Comparison of ENCODE assay signal across 13 cellular contexts in genomic region chr13:48775804-48776203, GRCh38.
DNase-seq lines count a peak whose midpoint lies in the region; FAIRE-seq and TF ChIP-seq lines count a peak whose summit lies in the region.
"Had no signal": no experiment of that assay in that cellular context is flagged by ENCODE, and none has a peak within 500 bp of the region (broad histone marks: within the 10 kb centered on the region; RNA-seq: fewer than 3 reads in every experiment).

No MANE protein-coding gene starts in this region.

- intact Hi-C loops in CD4-positive, alpha-beta memory T cell (cut with micrococcal nuclease): no loop called here

- H4K20me1 ChIP-seq in keratinocyte (ENCODE audit: control insufficient read depth, extremely low read depth, insufficient read depth, low read length): no peaks in the 10 kb centered on the region

- H3K36me3 ChIP-seq in ACC112 (ENCODE audit: insufficient read depth, low read length): no peaks in the 10 kb centered on the region
- no peaks in the 10 kb centered on the region for H3K36me3 ChIP-seq in keratinocyte (ENCODE audit: control insufficient read depth in 2 of 2, extremely low read depth in 1 of 2, insufficient read depth in 2 of 2, low read length in 2 of 2)
- no peaks in the 10 kb centered on the region for H3K36me3 ChIP-seq in CD4-positive, alpha-beta memory T cell (ENCODE audit: insufficient read depth, low read length)

- DNase-seq in HS-5 (ENCODE audit: low read depth) (peak; percentile 77), astrocyte of the hippocampus (ENCODE audit: low read depth, low spot score) (peak; percentile 82), keratinocyte (ENCODE audit: low read depth, low spot score) (no peak), T-helper 1 cell (no peak), Ammon's horn (ENCODE audit: low spot score) (no peak), middle frontal gyrus (ENCODE audit: extremely low spot score, low spot score) (no peak)
- no peak for DNase-seq in CD4-positive, alpha-beta memory T cell
- DNase-seq: activated CD4-positive, alpha-beta memory T cell treated with anti-CD3 and anti-CD28 coated beads for 36 hours; OCI-M1 had no signal

- no peak overlapping the region for H3K4me3 Mint-ChIP-seq in CD4-positive, alpha-beta memory T cell
- H3K4me3 Mint-ChIP-seq: activated CD4-positive, alpha-beta memory T cell treated with anti-CD3 and anti-CD28 coated beads for 36 hours had no signal

- no peak overlapping the region for H3K27ac Mint-ChIP-seq in CD4-positive, alpha-beta memory T cell
- H3K27ac Mint-ChIP-seq: activated CD4-positive, alpha-beta memory T cell treated with anti-CD3 and anti-CD28 coated beads for 36 hours had no signal

- CTCF ChIA-PET in CD4-positive, alpha-beta memory T cell (lab: Charles Lee; ENCODE audit: partially characterized antibody): interaction anchor here (1.4 to 2.2 kb wide), 2 partner anchors 44 to 442 kb away, joined by 3 to 5 read pairs; no protein-coding TSS in a partner anchor

- H3K4me1 ChIP-seq in ACC112 (ENCODE audit: control insufficient read depth, insufficient read depth, low read length, unreplicated experiment) (peaks cover 20% of the 10 kb centered on the region), keratinocyte (ENCODE audit: control insufficient read depth, extremely low read depth, insufficient read depth, low read length) (no peaks in the 10 kb centered on the region)
- H3K4me1 ChIP-seq in CD4-positive, alpha-beta memory T cell (ENCODE audit: insufficient read depth, low read length): no peaks in the 10 kb centered on the region
- H3K4me1 ChIP-seq: A549 had no signal

- H3K9me1 ChIP-seq in keratinocyte (ENCODE audit: control insufficient read depth, extremely low read depth, insufficient read depth, low read length): no peaks in the 10 kb centered on the region

- peaks cover 0 to 3% of the 10 kb centered on the region in 2 donors for H3K36me3 Mint-ChIP-seq in CD4-positive, alpha-beta memory T cell

- H3K4me3 ChIP-seq in ACC112 (ENCODE audit: low read depth, low read length) (no peak overlapping the region), keratinocyte (ENCODE audit: control insufficient read depth in 2 of 3, extremely low read depth in 1 of 3, insufficient read depth in 2 of 3, low read depth in 1 of 3, low read length in 3 of 3) (no peak overlapping the region)
- no peak overlapping the region for H3K4me3 ChIP-seq in CD4-positive, alpha-beta memory T cell (ENCODE audit: low read length in 2 of 2)
- H3K4me3 ChIP-seq: A549, coronary artery, skin epidermis had no signal

- FAIRE-seq in keratinocyte (lab: Jason Lieb, UNC): peak; percentile 78
- FAIRE-seq: A549 had no signal

- TF ChIP-seq CTCF in keratinocyte (optimal IDR thresholded peaks at IDR 0.05 in 1 of 3, IDR thresholded peaks at IDR 0.05 in 1 of 3, conservative IDR thresholded peaks at IDR 0.05 in 1 of 3; ENCODE audit: extremely low read depth in 1 of 3, insufficient read depth in 2 of 3, low read length in 3 of 3): no peak

- H3K27me3 Mint-ChIP-seq in CD4-positive, alpha-beta memory T cell: peaks cover 2 to 8% of the 10 kb centered on the region in 2 donors

- H3K27me3 ChIP-seq in ACC112 (ENCODE audit: insufficient read depth, low read length) (no peaks in the 10 kb centered on the region), keratinocyte (ENCODE audit: control insufficient read depth, extremely low read depth, insufficient read depth, low read length) (peaks cover 13% of the 10 kb centered on the region)
- H3K27me3 ChIP-seq in CD4-positive, alpha-beta memory T cell (ENCODE audit: insufficient read depth, low read length): no peaks in the 10 kb centered on the region

- peaks cover 2 to 20% (median 17%) of the 10 kb centered on the region in 8 donors for H3K9me3 Mint-ChIP-seq in CD4-positive, alpha-beta memory T cell

- peaks cover 0 to 10% (median 0%) of the 10 kb centered on the region in 4 donors for H3K4me1 Mint-ChIP-seq in CD4-positive, alpha-beta memory T cell

- dilution Hi-C loops in keratinocyte (cut with MboI; ENCODE audit: extremely low pct_ligation_motif_present, low sequenced_read_pairs): no loop called here

- no peaks in the 10 kb centered on the region for H3K9me3 ChIP-seq in keratinocyte (ENCODE audit: control insufficient read depth, low read depth, low read length)
- no peaks in the 10 kb centered on the region for H3K9me3 ChIP-seq in CD4-positive, alpha-beta memory T cell (ENCODE audit: control insufficient read depth in 1 of 2, low read length in 2 of 2)

- H3K27ac ChIP-seq in ACC112 (ENCODE audit: low read depth, low read length) (peak overlapping the region; percentile 28), keratinocyte (ENCODE audit: control insufficient read depth, insufficient read depth, low read length) (no peak overlapping the region)
- no peak overlapping the region for H3K27ac ChIP-seq in CD4-positive, alpha-beta memory T cell (ENCODE audit: low read depth, low read length)
- H3K27ac ChIP-seq: A549, coronary artery had no signal

- H3K79me2 ChIP-seq in ACC112 (ENCODE audit: control insufficient read depth, insufficient read depth, low read length, unreplicated experiment): no peaks in the 10 kb centered on the region
- H3K79me2 ChIP-seq in keratinocyte (ENCODE audit: control insufficient read depth, insufficient read depth, low read length): no peaks in the 10 kb centered on the region

- H3K4me2 ChIP-seq in keratinocyte (ENCODE audit: control insufficient read depth, extremely low read depth, insufficient read depth, low read depth, low read length): no peak overlapping the region
- H3K4me2 ChIP-seq: A549 had no signal

- POLR2A ChIA-PET in CD4-positive, alpha-beta memory T cell (lab: Charles Lee; ENCODE audit: partially characterized antibody): no interaction called here

- no peak overlapping the region for H3K9ac ChIP-seq in keratinocyte (ENCODE audit: control insufficient read depth, extremely low read depth, insufficient read depth, low read length)

- H2AFZ ChIP-seq in ACC112 (ENCODE audit: low read length, unreplicated experiment) (no peak overlapping the region), keratinocyte (ENCODE audit: control insufficient read depth, low read length) (no peak overlapping the region)

Comparison
In these comparisons a context has a peak if more than half of its experiments do, and no peak if none do; other contexts are left out.
1. DNase-seq: peak in HS-5 (single experiment) and astrocyte of the hippocampus (single experiment); none in keratinocyte (single experiment), CD4-positive, alpha-beta memory T cell (0 of 5), T-helper 1 cell (0 of 5), Ammon's horn (single experiment) and middle frontal gyrus (single experiment).